In genomic region chr2:231461516-231461971, GRCh38 we compare ENCODE assay signal across 12 cellular contexts. TPM values are rescaled to one million over a fixed set of nuclear protein-coding genes. Genes with fewer than 3 reads are reported as not detected.
DNase-seq lines count a peak whose midpoint lies in the region; ATAC-seq and TF ChIP-seq lines count a peak whose summit lies in the region.
"Had no signal": no experiment of that assay in that cellular context is flagged by ENCODE, and none has a peak within 500 bp of the region (broad histone marks: within the 10 kb centered on the region; RNA-seq: fewer than 3 reads in every experiment).

No MANE protein-coding gene starts in this region.

- TF ChIP-seq CTCF in A673 (conservative IDR thresholded peaks at IDR 0.05; ENCODE audit: low read depth, low read length) = no peak
- TF ChIP-seq CTCF in GM06990 (IDR thresholded peaks at IDR 0.05; ENCODE audit: insufficient read depth, low read length, poor library complexity, severe bottlenecking) = no peak

- H3K9me3 Mint-ChIP-seq in immature natural killer cell = no peaks in the 10 kb centered on the region

- DNase-seq in A673 (ENCODE audit: low spot score) (no peak), GM06990 (ENCODE audit: extremely low read depth, insufficient read length) (no peak), T-helper 17 cell (no peak), immature natural killer cell (no peak), NCI-H2107 treated with DMSO at 0.1 percent for 48 hours (lab: John Stamatoyannopoulos, UW; ENCODE audit: unreplicated experiment) (no peak), dermis blood vessel endothelial cell (no peak), caudate nucleus (lab: John Stamatoyannopoulos, UW) (no peak)
- DNase-seq: left ventricle myocardium inferior, NCI-H1930 had no signal

- peaks cover 22% of the 10 kb centered on the region for H3K36me3 Mint-ChIP-seq in T-helper 17 cell (ENCODE audit: low read depth)
- peaks cover 52 to 60% (median 58%) of the 10 kb centered on the region in 3 donors for H3K36me3 Mint-ChIP-seq in immature natural killer cell

- BruUV-seq in A673 (replicated peaks; lab: Mats Ljungman, UMichigan) = TSS peak; percentile 26

- peaks cover 48% of the 10 kb centered on the region for H3K4me1 Mint-ChIP-seq in T-helper 17 cell
- H3K4me1 Mint-ChIP-seq in immature natural killer cell = peaks cover 47 to 76% of the 10 kb centered on the region in 2 donors

- POLR2A ChIA-PET in A673 (lab: Charles Lee; ENCODE audit: low non-redundant PET) = no interaction called here

- H3K36me3 ChIP-seq in A673 (ENCODE audit: insufficient read depth, low read length, poor library complexity, severe bottlenecking) (peaks cover 67% of the 10 kb centered on the region), GM06990 (ENCODE audit: control insufficient read depth, insufficient read depth, low read length) (peaks cover 40% of the 10 kb centered on the region)

- H3K27me3 Mint-ChIP-seq in T-helper 17 cell = no peaks in the 10 kb centered on the region
- H3K27me3 Mint-ChIP-seq in immature natural killer cell (ENCODE audit: low read depth in 3 of 3) = peaks cover 10 to 26% (median 25%) of the 10 kb centered on the region in 3 donors

- peak overlapping the region; percentile 88 for H3K4me3 ChIP-seq in A673 (ENCODE audit: low read depth, low read length, poor library complexity, severe bottlenecking)
- H3K4me3 ChIP-seq in GM06990 (replicated peaks; ENCODE audit: low read depth, low read length) = peak overlapping the region; percentile 19
- H3K4me3 ChIP-seq: gastroesophageal sphincter, left ventricle myocardium inferior, tibial nerve had no signal

- H3K4me3 Mint-ChIP-seq in T-helper 17 cell = peak overlapping the region; percentile 79
- peak overlapping the region in 4 of 5 donors; percentile 47 to 98 (median 92) for H3K4me3 Mint-ChIP-seq in immature natural killer cell

- H3K9me3 ChIP-seq in A673 (ENCODE audit: low read depth, low read length, poor library complexity, severe bottlenecking) (no peaks in the 10 kb centered on the region), T-helper 17 cell (ENCODE audit: control insufficient read depth, low read length, poor library complexity, severe bottlenecking) (no peaks in the 10 kb centered on the region)
- H3K9me3 ChIP-seq: gastroesophageal sphincter, left ventricle myocardium inferior, tibial nerve had no signal

- CTCF ChIA-PET in A673 (lab: Charles Lee) = no interaction called here

- H3K4me1 ChIP-seq in A673 (ENCODE audit: insufficient read depth, low read length, poor library complexity, severe bottlenecking) = peaks cover 19% of the 10 kb centered on the region

- no peak for ATAC-seq in T-helper 17 cell
- no peak for ATAC-seq in GM21390 (IDR thresholded peaks at IDR 0.05; ENCODE audit: unreplicated experiment)
- ATAC-seq: gastroesophageal sphincter had no signal

- H3K27ac ChIP-seq in A673 (ENCODE audit: low read depth, low read length, poor library complexity, severe bottlenecking) (no peak overlapping the region), caudate nucleus (ENCODE audit: low read depth, low read length) (no peak overlapping the region)
- H3K27ac ChIP-seq: gastroesophageal sphincter, left ventricle myocardium inferior, tibial nerve had no signal

- intact Hi-C loops in A673 (cut with micrococcal nuclease; ENCODE audit: unreplicated experiment) = no loop called here

- peak overlapping the region; percentile 96 for H3K27ac Mint-ChIP-seq in T-helper 17 cell
- H3K27ac Mint-ChIP-seq in immature natural killer cell = peak overlapping the region; percentile 34 to 94 (median 62)

- H3K27me3 ChIP-seq in A673 (replicated peaks; ENCODE audit: insufficient read depth, low read depth, low read length, poor library complexity) (no peaks in the 10 kb centered on the region), GM06990 (replicated peaks; ENCODE audit: control insufficient read depth, insufficient read depth, low read length) (no peaks in the 10 kb centered on the region)
- H3K27me3 ChIP-seq: gastroesophageal sphincter, tibial nerve had no signal

RNA-seq across cellular contexts. Expression of gene NCL, which starts 2.7 kb away (rescaled TPM):
- 1,186 and 1,328 TPM in 2 replicates for total RNA-seq in A673 (2021)
- 100 to 1,000 TPM; 385 to 428 TPM for total RNA-seq in T-helper 17 cell
- polyA plus RNA-seq in immature natural killer cell = 100 to 1,000 TPM; 110 to 602 (median 239) TPM
- 180 and 426 TPM in 2 replicates for total RNA-seq in dermis blood vessel endothelial cell
